20 cellular contexts compared by ENCODE assay signal in genomic region chr1:181595234-181595633, GRCh38.
DNase-seq lines count a peak whose midpoint lies in the region; TF ChIP-seq lines count a peak whose summit lies in the region.
"Had no signal": no experiment of that assay in that cellular context is flagged by ENCODE, and none has a peak within 500 bp of the region (broad histone marks: within the 10 kb centered on the region; RNA-seq: fewer than 3 reads in every experiment).

No MANE protein-coding gene starts in this region.

- H3K36me3 Mint-ChIP-seq in H9 (ENCODE audit: insufficient read depth in 1 of 3, low read depth in 3 of 3) (peaks cover 0 to 4% (median 0%) of the 10 kb centered on the region in 3 experiments; a peak in 2 of 7 replicates), endodermal cell (ENCODE audit: low read depth) (no peaks in the 10 kb centered on the region), osteocyte (ENCODE audit: unreplicated experiment) (no peaks in the 10 kb centered on the region)
- H3K36me3 Mint-ChIP-seq: CD4-positive, CD25-positive, alpha-beta regulatory T cell had no signal

- TF ChIP-seq CTCF in H9 (conservative IDR thresholded peaks at IDR 0.05) (no peak), endodermal cell (conservative IDR thresholded peaks at IDR 0.05) (no peak), osteocyte (IDR thresholded peaks at IDR 0.05) (no peak), colonic mucosa (IDR thresholded peaks at IDR 0.05) (no peak)

- H3K27me3 Mint-ChIP-seq in H9 (ENCODE audit: low read depth) (peaks cover 4% of the 10 kb centered on the region; the same call in 1 of the 2 replicates), endodermal cell (ENCODE audit: insufficient read depth) (peaks cover 25% of the 10 kb centered on the region), osteocyte (ENCODE audit: unreplicated experiment) (no peaks in the 10 kb centered on the region)

- no peak overlapping the region for H3K9ac ChIP-seq in H9 (ENCODE audit: extremely low read depth, insufficient read length, low read length)
- H3K9ac ChIP-seq in endodermal cell (ENCODE audit: extremely low read depth, low read length, poor library complexity, severe bottlenecking), result no peak overlapping the region
- H3K9ac ChIP-seq in colonic mucosa (ENCODE audit: low read depth in 2 of 2, low read length in 2 of 2), result no peak overlapping the region
- H3K9ac ChIP-seq: BLaER1 had no signal

- H3K4me3 ChIP-seq in endodermal cell (ENCODE audit: low read length), result no peak overlapping the region
- no peak overlapping the region for H3K4me3 ChIP-seq in colonic mucosa
- H3K4me3 ChIP-seq: BLaER1 had no signal

- no peak overlapping the region for H2BK120ac ChIP-seq in H9 (ENCODE audit: low read depth, low read length, poor library complexity, severe bottlenecking)

- no peak overlapping the region for H2AK5ac ChIP-seq in H9 (ENCODE audit: insufficient read length, low read length)

- intact Hi-C loops in colonic mucosa (cut with DNase I), result no loop called here

- H3K4me1 Mint-ChIP-seq in H9, result peaks cover 18 to 21% of the 10 kb centered on the region in 2 experiments
- H3K4me1 Mint-ChIP-seq in endodermal cell, result peaks cover 28% of the 10 kb centered on the region
- no peaks in the 10 kb centered on the region for H3K4me1 Mint-ChIP-seq in osteocyte (ENCODE audit: unreplicated experiment)
- H3K4me1 Mint-ChIP-seq: CD4-positive, CD25-positive, alpha-beta regulatory T cell had no signal

- no CpG with 5 or more reads among the region's 6 CpGs for WGBS in H9 (ENCODE audit: extremely low coverage, insufficient read length, low lambda C conversion rate)
- 89% methylated on average over 5 to 6 of the region's 6 CpGs for WGBS in endodermal cell (ENCODE audit: insufficient coverage in 1 of 2, insufficient read length in 1 of 2), 2 experiments

- DNase-seq in H9 (peak; percentile 21), endodermal cell (peak; percentile 22), osteocyte (ENCODE audit: extremely low spot score, unreplicated experiment) (peak; percentile 59), colonic mucosa (no peak), NCI-H1105 treated with DMSO at 0.1 percent for 48 hours (lab: John Stamatoyannopoulos, UW) (no peak), HT-29 (ENCODE audit: low spot score) (no peak)
- DNase-seq: CD4-positive, CD25-positive, alpha-beta regulatory T cell; H7; Karpas-422; NCI-H1092; NCI-H1436 treated with DMSO at 0.1 percent for 48 hours; NCI-H187 treated with DMSO at 0.1 percent for 48 hours; NCI-H2107; NCI-H446 treated with DMSO at 0.1 percent for 48 hours; NCI-H526; NCI-H82; SHP77 had no signal

- H3K27ac ChIP-seq in H9 (ENCODE audit: insufficient read length, low read depth, low read length) (no peak overlapping the region), angular gyrus (ENCODE audit: low read depth, low read length) (peak overlapping the region; percentile 43), endodermal cell (ENCODE audit: low read depth, low read length) (no peak overlapping the region), colonic mucosa (no peak overlapping the region)
- H3K27ac ChIP-seq: BLaER1, RWPE1 had no signal

- H3K4me2 ChIP-seq in H9 (ENCODE audit: insufficient read depth, insufficient read length, low read length), result no peak overlapping the region
- H3K4me2 ChIP-seq: BLaER1 had no signal

- H3K4me1 ChIP-seq in H9 (ENCODE audit: insufficient read depth, low read length) (no peaks in the 10 kb centered on the region), endodermal cell (ENCODE audit: control insufficient read depth, insufficient read depth, low read length) (peaks cover 4% of the 10 kb centered on the region), colonic mucosa (no peaks in the 10 kb centered on the region)
- H3K4me1 ChIP-seq: BLaER1 had no signal

- H2BK15ac ChIP-seq in H9 (ENCODE audit: low read depth, low read length), result no peak overlapping the region

- H4K8ac ChIP-seq in H9 (replicated peaks; ENCODE audit: insufficient read length, low read depth, low read length), result no peak overlapping the region

- H2BK20ac ChIP-seq in H9 (ENCODE audit: low read depth, low read length, poor library complexity, severe bottlenecking), result no peak overlapping the region

- no peak overlapping the region for H4K91ac ChIP-seq in H9 (ENCODE audit: insufficient read length, low read depth, low read length)

- H2AFZ ChIP-seq in H9 (ENCODE audit: low read length), result no peak overlapping the region

- H4K20me1 ChIP-seq in H9 (ENCODE audit: control insufficient read depth, insufficient read depth, insufficient read length), result no peaks in the 10 kb centered on the region
- H4K20me1 ChIP-seq: BLaER1 had no signal

- H3K27ac Mint-ChIP-seq in H9 (no peak overlapping the region), endodermal cell (no peak overlapping the region), osteocyte (ENCODE audit: unreplicated experiment) (no peak overlapping the region)
- H3K27ac Mint-ChIP-seq: CD4-positive, CD25-positive, alpha-beta regulatory T cell had no signal

- H3K27me3 ChIP-seq in H9 (ENCODE audit: insufficient read depth, low read length) (no peaks in the 10 kb centered on the region), endodermal cell (ENCODE audit: control insufficient read depth, insufficient read depth, low read length, poor library complexity, severe bottlenecking) (peaks cover 23% of the 10 kb centered on the region), colonic mucosa (no peaks in the 10 kb centered on the region)
- H3K27me3 ChIP-seq: BLaER1 had no signal

- H2BK5ac ChIP-seq in H9 (ENCODE audit: insufficient read length, low read length), result no peak overlapping the region

- H3K9me3 ChIP-seq in H9 (ENCODE audit: control insufficient read depth, low read depth, low read length) (no peaks in the 10 kb centered on the region), endodermal cell (ENCODE audit: control insufficient read depth, low read length) (no peaks in the 10 kb centered on the region), colonic mucosa (no peaks in the 10 kb centered on the region)
- H3K9me3 ChIP-seq: BLaER1 had no signal

- H4K5ac ChIP-seq in H9 (ENCODE audit: insufficient read length, low read depth, low read length), result no peak overlapping the region

- no peaks in the 10 kb centered on the region for H3K23me2 ChIP-seq in H9 (ENCODE audit: insufficient read length, low read depth, low read length, poor library complexity, severe bottlenecking)

- no peaks in the 10 kb centered on the region for H3K36me3 ChIP-seq in endodermal cell (ENCODE audit: control insufficient read depth, insufficient read depth, low read length)
- no peaks in the 10 kb centered on the region for H3K36me3 ChIP-seq in colonic mucosa
- H3K36me3 ChIP-seq: BLaER1 had no signal

- no peak overlapping the region for H2BK12ac ChIP-seq in H9 (ENCODE audit: insufficient read length, low read depth, low read length)

- no peak overlapping the region for H3T11ph ChIP-seq in H9 (ENCODE audit: low read length)

- H3K18ac ChIP-seq in H9 (ENCODE audit: insufficient read length, low read depth, low read length), result peak overlapping the region; percentile 44

- H3K79me1 ChIP-seq in H9 (ENCODE audit: insufficient read depth, low read depth, low read length, poor library complexity, severe bottlenecking), result no peaks in the 10 kb centered on the region

- no peak overlapping the region for H3K23ac ChIP-seq in H9 (ENCODE audit: insufficient read length, low read depth, low read length)

- no peak overlapping the region for H3K4ac ChIP-seq in H9 (ENCODE audit: low read depth, low read length)

- no peak overlapping the region for H3K14ac ChIP-seq in H9 (ENCODE audit: insufficient read depth, low read length)

- H3K4me3 Mint-ChIP-seq in H9 (no peak overlapping the region), endodermal cell (no peak overlapping the region), osteocyte (ENCODE audit: unreplicated experiment) (no peak overlapping the region)
- H3K4me3 Mint-ChIP-seq: CD4-positive, CD25-positive, alpha-beta regulatory T cell had no signal

- H3K9me3 Mint-ChIP-seq in H9, result no peaks in the 10 kb centered on the region
- no peaks in the 10 kb centered on the region for H3K9me3 Mint-ChIP-seq in endodermal cell
- H3K9me3 Mint-ChIP-seq in osteocyte (ENCODE audit: unreplicated experiment), result peaks cover 10% of the 10 kb centered on the region

- no peak overlapping the region for H3K56ac ChIP-seq in H9 (ENCODE audit: insufficient read length, low read depth, low read length)

- no peaks in the 10 kb centered on the region for H3K79me2 ChIP-seq in H9 (ENCODE audit: insufficient read depth, low read length)

Comparison
In these comparisons a context has a peak if more than half of its experiments do, and no peak if none do; other contexts are left out.
1. DNase-seq: peak in H9 (single experiment), endodermal cell (single experiment) and osteocyte (single experiment); none in colonic mucosa (single experiment), NCI-H1105 treated with DMSO at 0.1 percent for 48 hours (single experiment) and HT-29 (single experiment).